Comparison of ENCODE assay signal across 10 cellular contexts in genomic region chr15:68281008-68281407, GRCh38. TPM values are rescaled to one million over a fixed set of nuclear protein-coding genes. Genes with fewer than 3 reads are reported as not detected.
DNase-seq lines count a peak whose midpoint lies in the region; ATAC-seq and TF ChIP-seq lines count a peak whose summit lies in the region.
"Had no signal": no experiment of that assay in that cellular context is flagged by ENCODE, and none has a peak within 500 bp of the region (broad histone marks: within the 10 kb centered on the region; RNA-seq: fewer than 3 reads in every experiment).

No MANE protein-coding gene starts in this region.

- H3K9me3 ChIP-seq in iPS-18a (ENCODE audit: control insufficient read depth, low read depth, low read length) (no peaks in the 10 kb centered on the region), thoracic aorta (no peaks in the 10 kb centered on the region)
- H3K9me3 ChIP-seq: neutrophil had no signal

- no peaks in the 10 kb centered on the region for H3K27me3 Mint-ChIP-seq in activated T-cell treated with anti-CD3 and anti-CD28 coated beads, Interleukin-2, amount 50 U/mL, for 24 hours
- no peaks in the 10 kb centered on the region for H3K27me3 Mint-ChIP-seq in activated naive CD8-positive, alpha-beta T cell treated with anti-CD3 and anti-CD28 coated beads, Interleukin-2, amount 10 ng/mL, durations not matched to agents 7 days and 5 days

- no peaks in the 10 kb centered on the region for H3K9me3 Mint-ChIP-seq in activated T-cell treated with anti-CD3 and anti-CD28 coated beads, Interleukin-2, amount 50 U/mL, for 24 hours
- no peaks in the 10 kb centered on the region for H3K9me3 Mint-ChIP-seq in activated naive CD8-positive, alpha-beta T cell treated with anti-CD3 and anti-CD28 coated beads, Interleukin-2, amount 10 ng/mL, durations not matched to agents 7 days and 5 days

- H3K9ac ChIP-seq in iPS-18a (ENCODE audit: low read length) = no peak overlapping the region

- H3K4me3 ChIP-seq in iPS-18a (ENCODE audit: low read length) = peak overlapping the region; percentile 94
- peak overlapping the region; percentile 94 for H3K4me3 ChIP-seq in thoracic aorta

- CTCF ChIA-PET in HEK293T (lab: Yijun Ruan, JAX) = interaction anchor here (1.0 to 1.5 kb wide), 3 partner anchors 9 to 28 kb away, joined by 4 to 7 read pairs (median 5); no protein-coding TSS in a partner anchor

- H3K27ac ChIP-seq in iPS-18a (ENCODE audit: low read length) (no peak overlapping the region), thoracic aorta (peak overlapping the region in 1 of 2 donors; percentile 98)

- no peak for TF ChIP-seq CTCF in thoracic aorta (IDR thresholded peaks at IDR 0.05)

- H3K36me3 ChIP-seq in iPS-18a (ENCODE audit: control insufficient read depth, low read depth, low read length) (peaks cover 13% of the 10 kb centered on the region), thoracic aorta (peaks cover 4% of the 10 kb centered on the region)
- H3K36me3 ChIP-seq: neutrophil had no signal

- POLR2A ChIA-PET in activated naive CD8-positive, alpha-beta T cell treated with anti-CD3 and anti-CD28 coated beads, Interleukin-2, amount 10 ng/mL, durations not matched to agents 7 days and 5 days (lab: Charles Lee) = interaction anchor here (1.0 to 1.3 kb wide), 3 partner anchors 9 to 22 kb away, joined by 3 to 4 read pairs (median 4); no protein-coding TSS in a partner anchor
- POLR2A ChIA-PET in HEK293T (lab: Yijun Ruan, JAX) = interaction anchor here (1.0 to 2.0 kb wide), 3 partner anchors 10 to 161 kb away, joined by 3 to 7 read pairs (median 5); no protein-coding TSS in a partner anchor

- no peak for ATAC-seq in activated naive CD8-positive, alpha-beta T cell treated with anti-CD3 and anti-CD28 coated beads, Interleukin-2, amount 10 ng/mL, durations not matched to agents 7 days and 5 days (ENCODE audit: low read depth)
- ATAC-seq in thoracic aorta (ENCODE audit: insufficient number of reproducible peaks, low FRiP score, low read depth) = no peak

- H3K4me3 Mint-ChIP-seq in activated T-cell treated with anti-CD3 and anti-CD28 coated beads, Interleukin-2, amount 50 U/mL, for 24 hours = peak overlapping the region; percentile 95
- peak overlapping the region; percentile 96 for H3K4me3 Mint-ChIP-seq in activated naive CD8-positive, alpha-beta T cell treated with anti-CD3 and anti-CD28 coated beads, Interleukin-2, amount 10 ng/mL, durations not matched to agents 7 days and 5 days

- peak overlapping the region; percentile 53 for H3K27ac Mint-ChIP-seq in activated T-cell treated with anti-CD3 and anti-CD28 coated beads, Interleukin-2, amount 50 U/mL, for 24 hours
- no peak overlapping the region for H3K27ac Mint-ChIP-seq in activated naive CD8-positive, alpha-beta T cell treated with anti-CD3 and anti-CD28 coated beads, Interleukin-2, amount 10 ng/mL, durations not matched to agents 7 days and 5 days

- H3K36me3 Mint-ChIP-seq in activated T-cell treated with anti-CD3 and anti-CD28 coated beads, Interleukin-2, amount 50 U/mL, for 24 hours (ENCODE audit: low read depth) = peaks cover 64% of the 10 kb centered on the region
- H3K36me3 Mint-ChIP-seq in activated naive CD8-positive, alpha-beta T cell treated with anti-CD3 and anti-CD28 coated beads, Interleukin-2, amount 10 ng/mL, durations not matched to agents 7 days and 5 days = peaks cover 24% of the 10 kb centered on the region

- no peak for DNase-seq in activated T-cell treated with anti-CD3 and anti-CD28 coated beads, Interleukin-2, amount 50 U/mL, for 24 hours
- no peak for DNase-seq in activated T-cell treated with anti-CD3 and anti-CD28 coated beads, Interleukin-2, amount 50 U/mL, for 48 hours
- no peak for DNase-seq in activated naive CD8-positive, alpha-beta T cell treated with anti-CD3 and anti-CD28 coated beads, Interleukin-2, amount 10 ng/mL, durations not matched to agents 7 days and 5 days
- DNase-seq in thoracic aorta (ENCODE audit: low spot score) (no peak), HEK293T (ENCODE audit: extremely low spot score) (no peak), NCI-H1105 (lab: John Stamatoyannopoulos, UW) (no peak), SKM-1 (lab: John Stamatoyannopoulos, UW; ENCODE audit: unreplicated experiment) (no peak)
- DNase-seq: SHP77 treated with DMSO at 0.1 percent for 48 hours had no signal

- peaks cover 68% of the 10 kb centered on the region for H3K4me1 Mint-ChIP-seq in activated T-cell treated with anti-CD3 and anti-CD28 coated beads, Interleukin-2, amount 50 U/mL, for 24 hours (ENCODE audit: low read depth)
- peaks cover 36% of the 10 kb centered on the region for H3K4me1 Mint-ChIP-seq in activated naive CD8-positive, alpha-beta T cell treated with anti-CD3 and anti-CD28 coated beads, Interleukin-2, amount 10 ng/mL, durations not matched to agents 7 days and 5 days

- H3K4me1 ChIP-seq in iPS-18a (ENCODE audit: control insufficient read depth, low read depth, low read length) (peaks cover 45% of the 10 kb centered on the region), thoracic aorta (ENCODE audit: control insufficient read depth in 1 of 2, low read depth in 2 of 2) (peaks cover 32 to 60% of the 10 kb centered on the region in 2 donors)

- H3K27me3 ChIP-seq in iPS-18a (ENCODE audit: control insufficient read depth, insufficient read depth, low read length) = no peaks in the 10 kb centered on the region
- no peaks in the 10 kb centered on the region for H3K27me3 ChIP-seq in thoracic aorta (replicated peaks; ENCODE audit: insufficient read depth)
- H3K27me3 ChIP-seq: neutrophil had no signal

TF ChIP-seq in HEK293T, 16 proteins besides CTCF, POLR2A, EP300 and RAD21:
- no peak for TF ChIP-seq L3MBTL2 (conservative IDR thresholded peaks at IDR 0.05)
- no peak for TF ChIP-seq ZNF384 (IDR thresholded peaks at IDR 0.05)
- TF ChIP-seq ELF4 (IDR thresholded peaks at IDR 0.05) = no peak
- no peak for TF ChIP-seq FOXM1 (IDR thresholded peaks at IDR 0.05; ENCODE audit: borderline replicate concordance)
- TF ChIP-seq TARDBP (IDR thresholded peaks at IDR 0.05) = no peak
- no peak for TF ChIP-seq SP1 (IDR thresholded peaks at IDR 0.05)
- no peak for TF ChIP-seq FOXK2 (IDR thresholded peaks at IDR 0.05)
- TF ChIP-seq PKNOX1 (IDR thresholded peaks at IDR 0.05) = no peak
- no peak for TF ChIP-seq CTBP1 (IDR thresholded peaks at IDR 0.05; ENCODE audit: borderline replicate concordance)
- no peak for TF ChIP-seq HDGF (IDR thresholded peaks at IDR 0.05; ENCODE audit: borderline replicate concordance)
- no peak for TF ChIP-seq ARNT (IDR thresholded peaks at IDR 0.05)
- TF ChIP-seq BHLHE40 (IDR thresholded peaks at IDR 0.05; ENCODE audit: borderline replicate concordance) = no peak
- no peak for TF ChIP-seq FOXA1 (IDR thresholded peaks at IDR 0.05)
- TF ChIP-seq NFRKB (IDR thresholded peaks at IDR 0.05) = no peak
- TF ChIP-seq SUZ12 (IDR thresholded peaks at IDR 0.05) = no peak
- no peak for TF ChIP-seq LEF1 (IDR thresholded peaks at IDR 0.05; ENCODE audit: borderline replicate concordance)
TF ChIP-seq in HEK293T: peak in this region for 0.

RNA-seq across cellular contexts. Expression of gene FEM1B, which starts 3.5 kb away (rescaled TPM):
- total RNA-seq in activated naive CD8-positive, alpha-beta T cell treated with anti-CD3 and anti-CD28 coated beads, Interleukin-2, amount 10 ng/mL, durations not matched to agents 7 days and 5 days = 10 to 100 TPM; 51.9 to 54.0 TPM
- 10 to 100 TPM; 31.1 to 56.2 TPM for total RNA-seq in thoracic aorta

RNA-seq across cellular contexts. Expression of gene CLN6, which starts 51.5 kb away (rescaled TPM):
- total RNA-seq in activated naive CD8-positive, alpha-beta T cell treated with anti-CD3 and anti-CD28 coated beads, Interleukin-2, amount 10 ng/mL, durations not matched to agents 7 days and 5 days = 10 to 100 TPM; 38.4 to 42.1 TPM
- total RNA-seq in thoracic aorta = 10 to 100 TPM; 18.5 to 22.9 TPM
